10 cellular contexts compared by ENCODE assay signal in the genomic region with DNA sequence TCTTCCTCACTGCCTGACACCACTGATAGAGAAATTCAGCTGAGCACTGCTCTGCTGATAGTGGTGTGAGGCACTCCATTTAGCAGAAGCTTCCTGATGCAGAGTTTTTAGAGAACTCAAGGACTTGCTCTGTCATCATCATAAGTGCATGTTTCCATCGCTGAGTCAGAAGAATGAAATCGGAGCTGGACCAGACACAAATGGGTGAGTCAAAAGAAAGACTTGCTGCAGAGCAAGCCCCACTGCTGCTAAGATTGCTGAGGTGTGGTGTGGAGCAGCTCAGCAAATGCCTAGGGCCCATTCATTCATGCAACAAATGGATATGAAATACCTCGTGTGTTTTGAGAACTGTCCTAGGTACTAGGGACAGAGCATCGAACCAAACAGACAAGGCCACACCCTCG.
A peak's percentile ranks its signal among the peaks of the same experiment; 100 is the strongest.
DNase-seq lines count a peak whose midpoint lies in the region; ATAC-seq, FAIRE-seq and TF ChIP-seq lines count a peak whose summit lies in the region.
"Had no signal": no experiment of that assay in that cellular context is flagged by ENCODE, and none has a peak within 500 bp of the region (broad histone marks: within the 10 kb centered on the region; RNA-seq: fewer than 3 reads in every experiment).

No MANE protein-coding gene starts in this region.

- H3K4me1 ChIP-seq in PC-9 (replicated peaks; ENCODE audit: insufficient read depth) (peaks cover 31% of the 10 kb centered on the region), pancreas (peaks cover 0 to 7% (median 4%) of the 10 kb centered on the region in 3 donors), neural progenitor cell (no peaks in the 10 kb centered on the region)

- peaks cover 5% of the 10 kb centered on the region for H3K27me3 Mint-ChIP-seq in neural progenitor cell (ENCODE audit: insufficient read depth, low read depth)

- no TSS peak for BruUV-seq in PC-9 (replicated peaks; lab: Mats Ljungman, UMichigan)

- H3K36me3 Mint-ChIP-seq in neural progenitor cell, result no peaks in the 10 kb centered on the region

- H3K9me2 ChIP-seq in PC-9 (ENCODE audit: insufficient read depth), result no peaks in the 10 kb centered on the region

- H3K79me2 ChIP-seq in PC-9 (ENCODE audit: low read depth) (no peaks in the 10 kb centered on the region), neural progenitor cell (ENCODE audit: low read depth) (no peaks in the 10 kb centered on the region)

- H3K27ac ChIP-seq in PC-9 (peak overlapping the region; percentile 42), pancreas (no peak overlapping the region), neural progenitor cell (no peak overlapping the region)

- H2AFZ ChIP-seq in PC-9 (no peak overlapping the region), neural progenitor cell (replicated peaks) (no peak overlapping the region)

- DNase-seq in DMS53 treated with DMSO at 0.1 percent for 48 hours (lab: John Stamatoyannopoulos, UW; ENCODE audit: unreplicated experiment) (peak; percentile 58), PC-9 (peak; percentile 77 to 97), fibroblast of mammary gland (ENCODE audit: low read depth) (peak; percentile 97), pancreas (peak in 1 of 6 donors; percentile 23), DMS79 (lab: John Stamatoyannopoulos, UW) (no peak), neural progenitor cell (ENCODE audit: low spot score) (no peak), mesenteric fat pad (ENCODE audit: low spot score) (no peak)
- DNase-seq: GDM1, H9 had no signal

- H3F3A ChIP-seq in PC-9 (ENCODE audit: insufficient read depth, low read depth), result peaks cover 19% of the 10 kb centered on the region; the same call in 1 of the 2 replicates
- H3F3A ChIP-seq in neural progenitor cell (ENCODE audit: low read depth), result peaks cover 5% of the 10 kb centered on the region

- TF ChIP-seq CTCF in PC-9 (conservative IDR thresholded peaks at IDR 0.05) (no peak), fibroblast of mammary gland (conservative IDR thresholded peaks at IDR 0.05; ENCODE audit: control insufficient read depth, insufficient read depth, low read depth, low read length) (no peak), pancreas (IDR thresholded peaks at IDR 0.05) (no peak), neural progenitor cell (IDR thresholded peaks at IDR 0.05) (no peak)

- CTCF ChIA-PET in PC-9 (lab: Charles Lee), result no interaction called here

- POLR2A ChIA-PET in PC-9 (lab: Charles Lee; ENCODE audit: unreplicated experiment), result no interaction called here

- H3K36me3 ChIP-seq in PC-9 (ENCODE audit: low read depth), result no peaks in the 10 kb centered on the region
- no peaks in the 10 kb centered on the region for H3K36me3 ChIP-seq in pancreas
- no peaks in the 10 kb centered on the region for H3K36me3 ChIP-seq in neural progenitor cell

- intact Hi-C loops in PC-9 (cut with micrococcal nuclease; ENCODE audit: unreplicated experiment), result loop anchor here (5.0 to 10.0 kb wide), 3 partner anchors 139 to 396 kb away; no protein-coding TSS in a partner anchor
- intact Hi-C loops in pancreas (cut with DNase I), result no loop called here

- no peaks in the 10 kb centered on the region for H3K4me1 Mint-ChIP-seq in neural progenitor cell

- no peaks in the 10 kb centered on the region for H3K27me3 ChIP-seq in PC-9 (ENCODE audit: insufficient read depth, low read depth)
- H3K27me3 ChIP-seq in pancreas, result no peaks in the 10 kb centered on the region
- H3K27me3 ChIP-seq in neural progenitor cell, result no peaks in the 10 kb centered on the region

- ATAC-seq in pancreas (peak in 3 of 4 donors; percentile 48 to 83 (median 83)), HG03175 (IDR thresholded peaks at IDR 0.05; ENCODE audit: unreplicated experiment) (no peak)

- no peak overlapping the region for H3K27ac Mint-ChIP-seq in neural progenitor cell
- H3K27ac Mint-ChIP-seq: H9 had no signal

- H3K4me3 ChIP-seq in PC-9 (no peak overlapping the region), fibroblast of mammary gland (ENCODE audit: control insufficient read depth, low read depth, low read length) (no peak overlapping the region), pancreas (no peak overlapping the region), neural progenitor cell (no peak overlapping the region)

- H3K4me3 Mint-ChIP-seq in neural progenitor cell, result no peak overlapping the region
- H3K4me3 Mint-ChIP-seq: H9 had no signal

- H4K20me1 ChIP-seq in PC-9 (ENCODE audit: insufficient read depth) (no peaks in the 10 kb centered on the region), neural progenitor cell (ENCODE audit: low read depth) (no peaks in the 10 kb centered on the region)

- no peaks in the 10 kb centered on the region for H3K9me3 Mint-ChIP-seq in neural progenitor cell
- H3K9me3 Mint-ChIP-seq: H9 had no signal

- H3K9ac ChIP-seq in neural progenitor cell, result no peak overlapping the region

- H3K4me2 ChIP-seq in PC-9 (peak overlapping the region; percentile 18), neural progenitor cell (no peak overlapping the region)

- H3K9me3 ChIP-seq in PC-9 (ENCODE audit: insufficient read depth, low read depth), result peaks cover 18% of the 10 kb centered on the region
- H3K9me3 ChIP-seq in pancreas, result no peaks in the 10 kb centered on the region
- no peaks in the 10 kb centered on the region for H3K9me3 ChIP-seq in neural progenitor cell (ENCODE audit: low read depth)

- WGBS in pancreas, 2 donors, result 51 to 60% methylated on average over 5 of the region's 5 CpGs

- FAIRE-seq in pancreas (lab: Jason Lieb, UNC), result no peak

Comparison
In these comparisons a context has a peak if more than half of its experiments do, and no peak if none do; other contexts are left out.
1. DNase-seq: peak in DMS53 treated with DMSO at 0.1 percent for 48 hours (single experiment), PC-9 (2 of 2) and fibroblast of mammary gland (single experiment); none in DMS79 (single experiment), neural progenitor cell (single experiment) and mesenteric fat pad (single experiment).